8 cellular contexts compared by ENCODE assay signal in the genomic region with DNA sequence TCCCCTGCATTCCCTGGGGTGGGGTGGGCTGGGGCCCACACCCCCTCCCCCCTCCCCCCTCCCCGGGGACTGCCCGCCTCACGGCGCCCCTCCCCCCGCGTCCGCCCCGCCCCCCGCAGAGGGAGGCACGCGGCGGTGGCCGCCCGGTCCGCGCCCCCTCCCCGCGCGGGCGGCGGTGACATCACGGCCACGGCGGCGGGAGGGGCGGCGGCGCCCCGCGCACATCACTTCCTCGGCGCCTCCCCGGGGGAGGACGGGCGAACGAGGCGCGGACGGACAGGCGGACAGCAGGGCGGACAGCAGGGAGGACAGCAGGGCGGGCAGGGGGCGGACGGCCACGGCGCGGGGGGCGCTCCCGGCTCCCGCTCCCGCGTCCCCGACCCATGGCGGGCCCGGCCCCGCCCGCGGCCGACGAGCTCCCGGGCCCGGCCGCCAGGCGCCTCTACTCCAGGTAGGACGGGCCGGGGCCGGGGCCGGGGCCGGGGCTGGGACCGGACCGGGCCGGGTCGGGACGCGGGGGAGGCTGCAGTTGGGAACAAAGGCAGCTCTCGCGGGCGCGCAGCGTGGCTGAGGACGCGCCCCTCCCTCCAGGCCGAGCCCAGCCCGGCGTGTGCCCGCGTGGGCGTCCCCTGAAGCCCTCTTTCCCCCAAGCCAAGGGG. TPM values are rescaled to one million over a fixed set of nuclear protein-coding genes. Genes with fewer than 3 reads are reported as not detected.
A peak's percentile ranks its signal among the peaks of the same experiment; 100 is the strongest.
DNase-seq lines count a peak whose midpoint lies in the region; ATAC-seq and TF ChIP-seq lines count a peak whose summit lies in the region.

A gene with protein sequence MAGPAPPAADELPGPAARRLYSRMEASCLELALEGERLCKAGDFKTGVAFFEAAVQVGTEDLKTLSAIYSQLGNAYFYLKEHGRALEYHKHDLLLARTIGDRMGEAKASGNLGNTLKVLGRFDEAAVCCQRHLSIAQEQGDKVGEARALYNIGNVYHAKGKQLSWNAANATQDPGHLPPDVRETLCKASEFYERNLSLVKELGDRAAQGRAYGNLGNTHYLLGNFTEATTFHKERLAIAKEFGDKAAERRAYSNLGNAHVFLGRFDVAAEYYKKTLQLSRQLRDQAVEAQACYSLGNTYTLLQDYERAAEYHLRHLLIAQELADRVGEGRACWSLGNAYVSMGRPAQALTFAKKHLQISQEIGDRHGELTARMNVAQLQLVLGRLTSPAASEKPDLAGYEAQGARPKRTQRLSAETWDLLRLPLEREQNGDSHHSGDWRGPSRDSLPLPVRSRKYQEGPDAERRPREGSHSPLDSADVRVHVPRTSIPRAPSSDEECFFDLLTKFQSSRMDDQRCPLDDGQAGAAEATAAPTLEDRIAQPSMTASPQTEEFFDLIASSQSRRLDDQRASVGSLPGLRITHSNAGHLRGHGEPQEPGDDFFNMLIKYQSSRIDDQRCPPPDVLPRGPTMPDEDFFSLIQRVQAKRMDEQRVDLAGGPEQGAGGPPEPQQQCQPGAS (plus strand): TSS at position 227 of the 659 bp plus-strand sequence. CDS start 157 bp downstream, at position 384.

- POLR2A ChIA-PET in activated CD8-positive, alpha-beta T cell treated with anti-CD3 and anti-CD28 coated beads for 36 hours (lab: Charles Lee), result interaction anchor here (0.9 to 1.9 kb wide), 2 partner anchors 17 to 36 kb away, joined by 3 to 6 read pairs; partner anchors contain the start of gene DNLZ

- H2BK120ac ChIP-seq in mesendoderm (ENCODE audit: low read depth, low read length), result no peak within 1 kb of the TSS

- peak within 1 kb of the TSS; percentile 47 for H4K5ac ChIP-seq in mesendoderm (ENCODE audit: low read length)

- H2BK15ac ChIP-seq in mesendoderm (replicated peaks; ENCODE audit: low read depth), result no peak within 1 kb of the TSS

- H3K9me3 Mint-ChIP-seq in activated CD8-positive, alpha-beta T cell treated with anti-CD3 and anti-CD28 coated beads for 36 hours, result no peaks in the 10 kb centered on the region
- H3K9me3 Mint-ChIP-seq in stimulated activated naive CD8-positive, alpha-beta T cell treated with anti-CD3 and anti-CD28 coated beads, Interleukin-15, amount 100 ng/mL, for 72 hours, result no peaks in the 10 kb centered on the region

- peaks cover 2% of the 10 kb centered on the region for H3K79me2 ChIP-seq in mesendoderm (ENCODE audit: control insufficient read depth, insufficient read depth, low read length)

- H3K4me1 Mint-ChIP-seq in activated CD8-positive, alpha-beta T cell treated with anti-CD3 and anti-CD28 coated beads for 36 hours (ENCODE audit: low read depth), result peaks cover 6% of the 10 kb centered on the region
- peaks cover 17% of the 10 kb centered on the region for H3K4me1 Mint-ChIP-seq in stimulated activated naive CD8-positive, alpha-beta T cell treated with anti-CD3 and anti-CD28 coated beads, Interleukin-15, amount 100 ng/mL, for 72 hours

- H2AK5ac ChIP-seq in mesendoderm (ENCODE audit: low read length), result peak within 1 kb of the TSS; percentile 93

- H3K27me3 ChIP-seq in mesendoderm (ENCODE audit: insufficient read depth, low read length, poor library complexity), result no peaks in the 10 kb centered on the region

- H3K4me3 ChIP-seq in mesendoderm (ENCODE audit: low read length), result peak within 1 kb of the TSS; percentile 53

- in situ Hi-C loops in endometrial microvascular endothelial cells (cut with HindIII; ENCODE audit: inconsistent ontology term, low pct_unique_long_range_greater_than_20kb, low sequenced_read_pairs), result no loop called here

- peak within 1 kb of the TSS; percentile 91 for H3K56ac ChIP-seq in mesendoderm (ENCODE audit: low read length)

- intact Hi-C loops in activated CD8-positive, alpha-beta T cell treated with anti-CD3 and anti-CD28 coated beads for 36 hours (cut with micrococcal nuclease), result no loop called here

- CTCF ChIA-PET in activated CD8-positive, alpha-beta T cell treated with anti-CD3 and anti-CD28 coated beads for 36 hours (lab: Charles Lee), result interaction anchor here (0.8 to 1.1 kb wide), 2 partner anchors 12 to 14 kb away, joined by 3 to 4 read pairs; no protein-coding TSS in a partner anchor

- H3K36me3 Mint-ChIP-seq in activated CD8-positive, alpha-beta T cell treated with anti-CD3 and anti-CD28 coated beads for 36 hours (ENCODE audit: low read depth), result no peaks in the 10 kb centered on the region

- peak within 1 kb of the TSS; percentile 65 for H3K4me3 Mint-ChIP-seq in activated CD8-positive, alpha-beta T cell treated with anti-CD3 and anti-CD28 coated beads for 36 hours
- peak within 1 kb of the TSS; percentile 68 to 76 for H3K4me3 Mint-ChIP-seq in stimulated activated naive CD8-positive, alpha-beta T cell treated with anti-CD3 and anti-CD28 coated beads, Interleukin-15, amount 100 ng/mL, for 72 hours

- peak within 1 kb of the TSS; percentile 15 for H4K8ac ChIP-seq in mesendoderm (ENCODE audit: low read depth, low read length)

- no peaks in the 10 kb centered on the region for H3K79me1 ChIP-seq in mesendoderm (ENCODE audit: low read length)

- peaks cover 5% of the 10 kb centered on the region for H3K4me1 ChIP-seq in mesendoderm (ENCODE audit: control insufficient read depth, low read depth, low read length)

- H3K9ac ChIP-seq in mesendoderm (ENCODE audit: low read length), result peak within 1 kb of the TSS; percentile 75

- WGBS in mesendoderm (ENCODE audit: extremely low coverage, insufficient coverage, low lambda C conversion rate), result no CpG with 5 or more reads among the region's 88 CpGs

- H3K27ac ChIP-seq in mesendoderm (ENCODE audit: low read depth, low read length), result peak within 1 kb of the TSS; percentile 15

- DNase-seq in AG20443 (ENCODE audit: low spot score) (peak; percentile 91), HuH-7 (ENCODE audit: low spot score) (peak; percentile 72), mesendoderm (no peak), GM19240 (ENCODE audit: insufficient read length, low spot score) (no peak), COR-L47 (lab: John Stamatoyannopoulos, UW) (no peak)
- DNase-seq in activated CD8-positive, alpha-beta T cell treated with anti-CD3 and anti-CD28 coated beads for 36 hours, result peak; percentile 50
- DNase-seq in stimulated activated naive CD8-positive, alpha-beta T cell treated with anti-CD3 and anti-CD28 coated beads, Interleukin-15, amount 100 ng/mL, for 72 hours, result no peak

- peak within 1 kb of the TSS; percentile 50 for H3K4me2 ChIP-seq in mesendoderm (ENCODE audit: low read length)

- H2BK5ac ChIP-seq in mesendoderm (ENCODE audit: low read length), result no peak within 1 kb of the TSS

- H3K27ac Mint-ChIP-seq in activated CD8-positive, alpha-beta T cell treated with anti-CD3 and anti-CD28 coated beads for 36 hours, result no peak within 1 kb of the TSS
- H3K27ac Mint-ChIP-seq in stimulated activated naive CD8-positive, alpha-beta T cell treated with anti-CD3 and anti-CD28 coated beads, Interleukin-15, amount 100 ng/mL, for 72 hours, result peak within 1 kb of the TSS; percentile 65 to 67

- no peak for TF ChIP-seq CTCF in activated CD8-positive, alpha-beta T cell treated with anti-CD3 and anti-CD28 coated beads for 36 hours (IDR thresholded peaks at IDR 0.05)

- H3K36me3 ChIP-seq in mesendoderm (ENCODE audit: control insufficient read depth, insufficient read depth, low read length), result no peaks in the 10 kb centered on the region

- peak; percentile 57 for ATAC-seq in activated CD8-positive, alpha-beta T cell treated with anti-CD3 and anti-CD28 coated beads for 36 hours
- peak; percentile 54 for ATAC-seq in stimulated activated naive CD8-positive, alpha-beta T cell treated with anti-CD3 and anti-CD28 coated beads, Interleukin-15, amount 100 ng/mL, for 72 hours

- no peaks in the 10 kb centered on the region for H3K27me3 Mint-ChIP-seq in activated CD8-positive, alpha-beta T cell treated with anti-CD3 and anti-CD28 coated beads for 36 hours
- no peaks in the 10 kb centered on the region for H3K27me3 Mint-ChIP-seq in stimulated activated naive CD8-positive, alpha-beta T cell treated with anti-CD3 and anti-CD28 coated beads, Interleukin-15, amount 100 ng/mL, for 72 hours

- H3K4ac ChIP-seq in mesendoderm (ENCODE audit: low read depth, low read length), result peak within 1 kb of the TSS; percentile 66

- H3K23ac ChIP-seq in mesendoderm (ENCODE audit: low read length), result peak within 1 kb of the TSS; percentile 45

- H3K18ac ChIP-seq in mesendoderm (ENCODE audit: low read length), result peak within 1 kb of the TSS; percentile 51

RNA-seq across cellular contexts. Expression of the gene that starts here (rescaled TPM):
- 1 to 10 TPM; 8.8 to 10.0 TPM for total RNA-seq in activated CD8-positive, alpha-beta T cell treated with anti-CD3 and anti-CD28 coated beads for 36 hours
- 20.2 TPM for total RNA-seq in endometrial microvascular endothelial cells (ENCODE audit: inconsistent ontology term)
- polyA plus RNA-seq in mesendoderm (2013, experiment 1 of 2), result 8.2 TPM
- 8.6 TPM for polyA plus RNA-seq in mesendoderm (2013, experiment 2 of 2)

Comparison
In these comparisons a context has a peak if more than half of its experiments do, and no peak if none do; other contexts are left out.
1. DNase-seq: peak in AG20443 (single experiment), HuH-7 (single experiment) and activated CD8-positive, alpha-beta T cell treated with anti-CD3 and anti-CD28 coated beads for 36 hours (single experiment); none in mesendoderm (single experiment), stimulated activated naive CD8-positive, alpha-beta T cell treated with anti-CD3 and anti-CD28 coated beads, Interleukin-15, amount 100 ng/mL, for 72 hours (0 of 2), GM19240 (single experiment) and COR-L47 (single experiment).